In genomic region chr20:51484141-51484815, GRCh38 we compare ENCODE assay signal across 1 cellular context.
TF ChIP-seq lines count a peak whose summit lies in the region.

No MANE protein-coding gene starts in this region.

TF ChIP-seq in H1, 55 proteins besides CTCF, POLR2A, EP300 and RAD21:
- TF ChIP-seq HDAC6 (IDR thresholded peaks at IDR 0.05; ENCODE audit: low read depth, low read length) (no peak), RBBP5 (IDR thresholded peaks at IDR 0.05; ENCODE audit: borderline replicate concordance, low read depth, low read length) (no peak), CREB1 (IDR thresholded peaks at IDR 0.05) (no peak), YY1 (IDR thresholded peaks at IDR 0.05; ENCODE audit: low read depth, low read length) (no peak), TEAD4 (IDR thresholded peaks at IDR 0.05; ENCODE audit: low read depth, low read length) (no peak), BRCA1 (IDR thresholded peaks at IDR 0.05; ENCODE audit: low read depth, low read length) (no peak), MAFK (IDR thresholded peaks at IDR 0.05; ENCODE audit: low read depth, low read length) (no peak), BCL11A (IDR thresholded peaks at IDR 0.05; ENCODE audit: low read depth in 2 of 2, low read length in 2 of 2) (no peak), TBP (IDR thresholded peaks at IDR 0.05; ENCODE audit: low read depth, low read length) (no peak), USF2 (IDR thresholded peaks at IDR 0.05; ENCODE audit: low read length) (no peak), CBX8 (IDR thresholded peaks at IDR 0.05; ENCODE audit: borderline replicate concordance, low read depth, low read length) (no peak), JUND (IDR thresholded peaks at IDR 0.05; ENCODE audit: low read length) (no peak), POLR2AphosphoS5 (IDR thresholded peaks at IDR 0.05; ENCODE audit: low read depth, low read length) (no peak), KDM1A (IDR thresholded peaks at IDR 0.05; ENCODE audit: borderline replicate concordance, low read length) (no peak)
